Comparison of ENCODE assay signal across 8 cellular contexts in genomic region chr10:13586676-13587355, GRCh38. TPM values are rescaled to one million over a fixed set of nuclear protein-coding genes. Genes with fewer than 3 reads are reported as not detected.
DNase-seq lines count a peak whose midpoint lies in the region; ATAC-seq and TF ChIP-seq lines count a peak whose summit lies in the region.

TSS of gene PRPF18 (plus strand) at chr10:13586965. CDS start at chr10:13587087, 122 bp downstream.

- peak within 1 kb of the TSS; percentile 95 for H3K4me3 ChIP-seq in upper lobe of right lung

- TF ChIP-seq CTCF in upper lobe of right lung (IDR thresholded peaks at IDR 0.05), result peak; percentile 99

- H3K9me3 Mint-ChIP-seq in T-helper 1 cell treated with Interleukin-12 subunit alpha and Interleukin-12 subunit beta and Interleukin-4 antibody, amounts not matched to agents 30 μg/mL and 1 μg/mL, for 36 hours, result no peaks in the 10 kb centered on the region

- H3K27me3 ChIP-seq in upper lobe of right lung, result peaks cover 10% of the 10 kb centered on the region

- DNase-seq in NCI-H1694 (lab: John Stamatoyannopoulos, UW) (peak; percentile 87), amniotic stem cell (lab: John Stamatoyannopoulos, UW) (peak; percentile 84), left cardiac atrium (peak; percentile 94), posterior vena cava (ENCODE audit: low spot score) (peak; percentile 98), upper lobe of right lung (peak; percentile 96)

- H3K36me3 Mint-ChIP-seq in T-helper 1 cell treated with Interleukin-12 subunit alpha and Interleukin-12 subunit beta and Interleukin-4 antibody, amounts not matched to agents 30 μg/mL and 1 μg/mL, for 36 hours (ENCODE audit: low read depth), result peaks cover 11% of the 10 kb centered on the region

- no peaks in the 10 kb centered on the region for H3K9me3 ChIP-seq in upper lobe of right lung

- H3K27ac ChIP-seq in upper lobe of right lung, result peak within 1 kb of the TSS; percentile 58

- H3K27ac Mint-ChIP-seq in T-helper 1 cell treated with Interleukin-12 subunit alpha and Interleukin-12 subunit beta and Interleukin-4 antibody, amounts not matched to agents 30 μg/mL and 1 μg/mL, for 36 hours, result peak within 1 kb of the TSS; percentile 98

- peak; percentile 71 for TF ChIP-seq POLR2A in GM15510 (IDR thresholded peaks at IDR 0.05; ENCODE audit: borderline replicate concordance, extremely low read depth, insufficient read length)

- peaks cover 18% of the 10 kb centered on the region for H3K27me3 Mint-ChIP-seq in T-helper 1 cell treated with Interleukin-12 subunit alpha and Interleukin-12 subunit beta and Interleukin-4 antibody, amounts not matched to agents 30 μg/mL and 1 μg/mL, for 36 hours (ENCODE audit: low read depth)

- ATAC-seq in HG02885 (IDR thresholded peaks at IDR 0.05; ENCODE audit: poor library complexity, unreplicated experiment) (peak; percentile 100), left cardiac atrium (peak; percentile 100), upper lobe of right lung (peak; percentile 100)

- intact Hi-C loops in left cardiac atrium (cut with DNase I) (loop anchor here in 1 of 2 donors (5.0 kb wide), 2 partner anchors 55 to 215 kb away; no protein-coding TSS in a partner anchor), posterior vena cava (cut with DNase I) (no loop called here), upper lobe of right lung (cut with DNase I) (no loop called here)

- no peaks in the 10 kb centered on the region for H3K36me3 ChIP-seq in upper lobe of right lung

- H3K4me1 Mint-ChIP-seq in T-helper 1 cell treated with Interleukin-12 subunit alpha and Interleukin-12 subunit beta and Interleukin-4 antibody, amounts not matched to agents 30 μg/mL and 1 μg/mL, for 36 hours (ENCODE audit: low read depth), result peaks cover 21% of the 10 kb centered on the region

- H3K4me3 Mint-ChIP-seq in T-helper 1 cell treated with Interleukin-12 subunit alpha and Interleukin-12 subunit beta and Interleukin-4 antibody, amounts not matched to agents 30 μg/mL and 1 μg/mL, for 36 hours, result peak within 1 kb of the TSS; percentile 100

- H3K4me1 ChIP-seq in upper lobe of right lung, result peaks cover 14% of the 10 kb centered on the region

RNA-seq across cellular contexts. Expression of gene PRPF18, which starts in this region (rescaled TPM):
- 10 to 100 TPM; 14.3 to 15.2 TPM for total RNA-seq in left cardiac atrium
- 10 to 100 TPM; 16.8 to 17.3 TPM for total RNA-seq in posterior vena cava
- 23.7 TPM for total RNA-seq in upper lobe of right lung

Comparison
In these comparisons a context has a peak if more than half of its experiments do, and no peak if none do; other contexts are left out.
1. Peak in every context shown above with its lines: DNase-seq, ATAC-seq, H3K4me3 ChIP-seq and H3K27ac ChIP-seq.